Comparison of ENCODE assay signal across 22 cellular contexts in genomic region chr7:96402913-96403312, GRCh38.
DNase-seq lines count a peak whose midpoint lies in the region; FAIRE-seq and TF ChIP-seq lines count a peak whose summit lies in the region.
"Had no signal": no experiment of that assay in that cellular context is flagged by ENCODE, and none has a peak within 500 bp of the region (broad histone marks: within the 10 kb centered on the region; RNA-seq: fewer than 3 reads in every experiment).

No MANE protein-coding gene starts in this region.

- DNase-seq in foreskin melanocyte (peak; percentile 36), small intestine (peak; percentile 39), HCEC 1CT (no peak), activated gamma-delta T cell (lab: John Stamatoyannopoulos, UW) (no peak)
- no peak for DNase-seq in stimulated activated CD4-positive, alpha-beta T cell treated with anti-CD3 and anti-CD28 coated beads, Interleukin-2, amount 100 ng/mL, for 24 hours
- DNase-seq: 8988T; ACHN; BE2C; C1 segment of cervical spinal cord; Caco-2; Calu3; CD4-positive, alpha-beta memory T cell; CD4-positive, CD25-positive, alpha-beta regulatory T cell; DMS79 treated with DMSO at 0.1 percent for 48 hours; GF-D8 had no signal

- 67% methylated on average over 1 of the region's 1 CpG for WGBS in liver
- WGBS in small intestine, 3 donors: 52 to 72% (median 63%) methylated on average over 1 of the region's 1 CpG

- no peak for FAIRE-seq in small intestine (lab: Jason Lieb, UNC)
- FAIRE-seq: A204.1, D721Med, G401.6, GM12891, GM19239 had no signal

- H3K27me3 ChIP-seq in liver (ENCODE audit: control insufficient read depth in 4 of 4, insufficient read depth in 4 of 4, low read length in 3 of 4) (no peaks in the 10 kb centered on the region), small intestine (ENCODE audit: control insufficient read depth in 2 of 2, insufficient read depth in 2 of 2, low read length in 2 of 2) (no peaks in the 10 kb centered on the region)
- H3K27me3 ChIP-seq: BE2C, BLaER1 had no signal

- no peaks in the 10 kb centered on the region for H3K9me3 ChIP-seq in liver (ENCODE audit: control insufficient read depth in 4 of 4, low read length in 3 of 4)
- no peaks in the 10 kb centered on the region for H3K9me3 ChIP-seq in small intestine (ENCODE audit: control insufficient read depth, low read depth)
- H3K9me3 ChIP-seq: BE2C, BLaER1, Caco-2 had no signal

- TF ChIP-seq CTCF in liver (IDR thresholded peaks at IDR 0.05; ENCODE audit: low read depth, low read length, missing input control): no peak

- H3K9ac ChIP-seq in liver (ENCODE audit: low read depth in 1 of 2, low read length in 2 of 2): no peak overlapping the region
- H3K9ac ChIP-seq: BLaER1 had no signal

- H3K4me1 ChIP-seq in liver (ENCODE audit: control insufficient read depth in 4 of 4, insufficient read depth in 4 of 4, low read length in 3 of 4) (peaks cover 6 to 19% (median 9%) of the 10 kb centered on the region in 4 donors), small intestine (ENCODE audit: control insufficient read depth in 2 of 2, insufficient read depth in 1 of 2, low read depth in 1 of 2, low read length in 1 of 2) (no peaks in the 10 kb centered on the region)
- H3K4me1 ChIP-seq: BE2C, BLaER1, Caco-2 had no signal

- no peaks in the 10 kb centered on the region for H3K36me3 ChIP-seq in liver (ENCODE audit: control insufficient read depth in 4 of 4, insufficient read depth in 3 of 4, low read depth in 1 of 4, low read length in 3 of 4)
- H3K36me3 ChIP-seq in small intestine (ENCODE audit: control insufficient read depth in 2 of 2, insufficient read depth in 2 of 2, low read length in 2 of 2): no peaks in the 10 kb centered on the region
- H3K36me3 ChIP-seq: BE2C, BLaER1 had no signal

- H3K4me3 ChIP-seq in liver (ENCODE audit: low read depth in 1 of 3, low read length in 3 of 3) (no peak overlapping the region), small intestine (ENCODE audit: low read depth in 1 of 2, low read length in 2 of 2) (no peak overlapping the region)
- H3K4me3 ChIP-seq: BLaER1 had no signal

- H3K27ac ChIP-seq in liver (ENCODE audit: low read depth in 1 of 2, low read length in 2 of 2) (no peak overlapping the region), small intestine (ENCODE audit: low read depth in 1 of 2, low read length in 1 of 2) (no peak overlapping the region)
- H3K27ac ChIP-seq: BLaER1 had no signal

- TF ChIP-seq RAD21 in liver (IDR thresholded peaks at IDR 0.05): peak; percentile 33 to 58

TF ChIP-seq in liver, 16 proteins besides CTCF, POLR2A, EP300 and RAD21:
- TF ChIP-seq, protein P1, sequence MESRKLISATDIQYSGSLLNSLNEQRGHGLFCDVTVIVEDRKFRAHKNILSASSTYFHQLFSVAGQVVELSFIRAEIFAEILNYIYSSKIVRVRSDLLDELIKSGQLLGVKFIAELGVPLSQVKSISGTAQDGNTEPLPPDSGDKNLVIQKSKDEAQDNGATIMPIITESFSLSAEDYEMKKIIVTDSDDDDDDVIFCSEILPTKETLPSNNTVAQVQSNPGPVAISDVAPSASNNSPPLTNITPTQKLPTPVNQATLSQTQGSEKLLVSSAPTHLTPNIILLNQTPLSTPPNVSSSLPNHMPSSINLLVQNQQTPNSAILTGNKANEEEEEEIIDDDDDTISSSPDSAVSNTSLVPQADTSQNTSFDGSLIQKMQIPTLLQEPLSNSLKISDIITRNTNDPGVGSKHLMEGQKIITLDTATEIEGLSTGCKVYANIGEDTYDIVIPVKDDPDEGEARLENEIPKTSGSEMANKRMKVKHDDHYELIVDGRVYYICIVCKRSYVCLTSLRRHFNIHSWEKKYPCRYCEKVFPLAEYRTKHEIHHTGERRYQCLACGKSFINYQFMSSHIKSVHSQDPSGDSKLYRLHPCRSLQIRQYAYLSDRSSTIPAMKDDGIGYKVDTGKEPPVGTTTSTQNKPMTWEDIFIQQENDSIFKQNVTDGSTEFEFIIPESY (IDR thresholded peaks at IDR 0.05): peak; percentile 27
- TF ChIP-seq EGR1 (IDR thresholded peaks at IDR 0.05; ENCODE audit: low read depth in 2 of 2) (no peak), SP1 (IDR thresholded peaks at IDR 0.05) (peak; percentile 76), RXRA (IDR thresholded peaks at IDR 0.05) (peak; percentile 80 to 82), HNF4G (IDR thresholded peaks at IDR 0.05) (peak; percentile 100), HNF4A (conservative IDR thresholded peaks at IDR 0.05) (peak; percentile 100), GABPA (IDR thresholded peaks at IDR 0.05 in 1 of 2, conservative IDR thresholded peaks at IDR 0.05 in 1 of 2) (no peak), JUND (IDR thresholded peaks at IDR 0.05) (peak; percentile 59 to 67), NR2F2 (IDR thresholded peaks at IDR 0.05) (peak; percentile 43), FOXA2 (IDR thresholded peaks at IDR 0.05) (no peak), FOXA1 (IDR thresholded peaks at IDR 0.05) (no peak), TAF1 (conservative IDR thresholded peaks at IDR 0.05) (no peak), YY1 (IDR thresholded peaks at IDR 0.05) (peak; percentile 12)
- TF ChIP-seq, protein P2, sequence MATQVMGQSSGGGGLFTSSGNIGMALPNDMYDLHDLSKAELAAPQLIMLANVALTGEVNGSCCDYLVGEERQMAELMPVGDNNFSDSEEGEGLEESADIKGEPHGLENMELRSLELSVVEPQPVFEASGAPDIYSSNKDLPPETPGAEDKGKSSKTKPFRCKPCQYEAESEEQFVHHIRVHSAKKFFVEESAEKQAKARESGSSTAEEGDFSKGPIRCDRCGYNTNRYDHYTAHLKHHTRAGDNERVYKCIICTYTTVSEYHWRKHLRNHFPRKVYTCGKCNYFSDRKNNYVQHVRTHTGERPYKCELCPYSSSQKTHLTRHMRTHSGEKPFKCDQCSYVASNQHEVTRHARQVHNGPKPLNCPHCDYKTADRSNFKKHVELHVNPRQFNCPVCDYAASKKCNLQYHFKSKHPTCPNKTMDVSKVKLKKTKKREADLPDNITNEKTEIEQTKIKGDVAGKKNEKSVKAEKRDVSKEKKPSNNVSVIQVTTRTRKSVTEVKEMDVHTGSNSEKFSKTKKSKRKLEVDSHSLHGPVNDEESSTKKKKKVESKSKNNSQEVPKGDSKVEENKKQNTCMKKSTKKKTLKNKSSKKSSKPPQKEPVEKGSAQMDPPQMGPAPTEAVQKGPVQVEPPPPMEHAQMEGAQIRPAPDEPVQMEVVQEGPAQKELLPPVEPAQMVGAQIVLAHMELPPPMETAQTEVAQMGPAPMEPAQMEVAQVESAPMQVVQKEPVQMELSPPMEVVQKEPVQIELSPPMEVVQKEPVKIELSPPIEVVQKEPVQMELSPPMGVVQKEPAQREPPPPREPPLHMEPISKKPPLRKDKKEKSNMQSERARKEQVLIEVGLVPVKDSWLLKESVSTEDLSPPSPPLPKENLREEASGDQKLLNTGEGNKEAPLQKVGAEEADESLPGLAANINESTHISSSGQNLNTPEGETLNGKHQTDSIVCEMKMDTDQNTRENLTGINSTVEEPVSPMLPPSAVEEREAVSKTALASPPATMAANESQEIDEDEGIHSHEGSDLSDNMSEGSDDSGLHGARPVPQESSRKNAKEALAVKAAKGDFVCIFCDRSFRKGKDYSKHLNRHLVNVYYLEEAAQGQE (IDR thresholded peaks at IDR 0.05): no peak
- TF ChIP-seq, protein P3, sequence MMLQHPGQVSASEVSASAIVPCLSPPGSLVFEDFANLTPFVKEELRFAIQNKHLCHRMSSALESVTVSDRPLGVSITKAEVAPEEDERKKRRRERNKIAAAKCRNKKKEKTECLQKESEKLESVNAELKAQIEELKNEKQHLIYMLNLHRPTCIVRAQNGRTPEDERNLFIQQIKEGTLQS (IDR thresholded peaks at IDR 0.05): peak; percentile 90
- TF ChIP-seq, protein P4, sequence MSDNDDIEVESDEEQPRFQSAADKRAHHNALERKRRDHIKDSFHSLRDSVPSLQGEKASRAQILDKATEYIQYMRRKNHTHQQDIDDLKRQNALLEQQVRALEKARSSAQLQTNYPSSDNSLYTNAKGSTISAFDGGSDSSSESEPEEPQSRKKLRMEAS (IDR thresholded peaks at IDR 0.05): peak; percentile 63

Comparison
In these comparisons a context has a peak if more than half of its experiments do, and no peak if none do; other contexts are left out.
1. DNase-seq: peak in foreskin melanocyte (single experiment) and small intestine (single experiment); none in HCEC 1CT (single experiment), stimulated activated CD4-positive, alpha-beta T cell treated with anti-CD3 and anti-CD28 coated beads, Interleukin-2, amount 100 ng/mL, for 24 hours (0 of 2) and activated gamma-delta T cell (single experiment).